12 cellular contexts compared by ENCODE assay signal in the genomic region with DNA sequence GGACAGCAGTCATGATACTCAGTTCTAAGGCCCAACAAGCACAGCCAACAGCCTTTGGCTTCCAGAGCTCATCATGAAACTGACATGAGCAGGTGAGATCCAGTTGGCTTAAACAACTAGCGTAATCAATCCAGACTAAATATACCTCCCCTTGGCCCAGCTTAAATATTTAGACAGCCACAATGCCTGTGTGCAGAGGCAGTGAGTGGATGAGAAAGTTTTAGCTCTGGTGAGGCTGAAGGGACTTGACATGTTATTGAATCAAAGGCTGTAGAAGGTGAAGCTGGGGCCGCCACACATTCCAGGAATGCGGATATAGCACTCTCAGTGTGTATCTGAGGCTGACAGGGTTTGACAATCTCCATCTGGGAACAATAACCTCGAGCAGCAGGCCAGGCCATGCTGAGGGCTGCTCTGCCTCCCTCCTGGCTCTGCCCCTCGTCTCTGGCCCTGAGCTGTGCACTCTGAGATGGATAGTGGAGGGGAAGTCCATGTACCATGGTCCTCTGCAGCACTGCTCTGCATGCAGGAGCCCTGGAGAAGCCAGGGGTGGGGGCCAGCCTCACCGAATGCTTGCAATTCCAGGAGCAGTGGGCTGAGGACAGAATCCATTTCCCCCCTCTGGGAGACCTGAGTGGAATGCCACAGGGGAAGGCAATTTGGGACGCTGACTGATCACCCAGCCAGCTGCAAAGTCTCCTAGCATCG. TPM values are rescaled to one million over a fixed set of nuclear protein-coding genes. Genes with fewer than 3 reads are reported as not detected.
DNase-seq lines count a peak whose midpoint lies in the region; ATAC-seq and TF ChIP-seq lines count a peak whose summit lies in the region.
"Had no signal": no experiment of that assay in that cellular context is flagged by ENCODE, and none has a peak within 500 bp of the region (broad histone marks: within the 10 kb centered on the region; RNA-seq: fewer than 3 reads in every experiment).

No MANE protein-coding gene starts in this region.

- intact Hi-C loops in naive thymus-derived CD4-positive, alpha-beta T cell (cut with micrococcal nuclease) = no loop called here
- intact Hi-C loops in activated T-helper 2 cell treated with anti-CD3 and anti-CD28 coated beads, Interferon-gamma antibody, Interleukin-2, Interleukin-4, amounts not matched to agents 10 μg/mL and 5 μg/mL and 100 μg/mL, durations not matched to agents 14 hours and 24 hours and 36 hours (cut with micrococcal nuclease) = no loop called here

- no peaks in the 10 kb centered on the region for H3K36me3 ChIP-seq in naive thymus-derived CD4-positive, alpha-beta T cell (ENCODE audit: control insufficient read depth in 2 of 3, insufficient read depth in 3 of 3, low read length in 3 of 3)

- CTCF ChIA-PET in RWPE1 (lab: Yijun Ruan, JAX) = interaction anchor here (0.6 kb wide), 2 partner anchors 13 to 1084 kb away, joined by 3 to 4 read pairs; no protein-coding TSS in a partner anchor
- CTCF ChIA-PET in naive thymus-derived CD4-positive, alpha-beta T cell (lab: Charles Lee) = no interaction called here

- no peaks in the 10 kb centered on the region for H3K27me3 Mint-ChIP-seq in naive thymus-derived CD4-positive, alpha-beta T cell
- H3K27me3 Mint-ChIP-seq in immature natural killer cell (ENCODE audit: low read depth in 3 of 3) = peaks cover 0 to 5% (median 4%) of the 10 kb centered on the region in 3 donors
- H3K27me3 Mint-ChIP-seq in activated T-helper 2 cell treated with anti-CD3 and anti-CD28 coated beads, Interferon-gamma antibody, Interleukin-2, Interleukin-4, amounts not matched to agents 10 μg/mL and 5 μg/mL and 100 μg/mL, durations not matched to agents 14 hours and 24 hours and 36 hours (ENCODE audit: low read depth) = no peaks in the 10 kb centered on the region

- DNase-seq in AG10803 (ENCODE audit: low read depth) = peak; percentile 76
- DNase-seq in RWPE1 (ENCODE audit: low spot score) = no peak
- DNase-seq in fibroblast of the conjunctiva (ENCODE audit: low read depth) = peak; percentile 13
- peak in 1 of 9 donors; percentile 0 for DNase-seq in naive thymus-derived CD4-positive, alpha-beta T cell
- DNase-seq in NCI-H187 treated with DMSO at 0.1 percent for 48 hours (lab: John Stamatoyannopoulos, UW) = no peak
- DNase-seq in NCI-H1092 (lab: John Stamatoyannopoulos, UW) = no peak
- no peak for DNase-seq in immature natural killer cell
- DNase-seq in activated T-helper 2 cell treated with anti-CD3 and anti-CD28 coated beads, Interferon-gamma antibody, Interleukin-2, Interleukin-4, amounts not matched to agents 10 μg/mL and 5 μg/mL and 100 μg/mL, durations not matched to agents 14 hours and 24 hours and 36 hours (ENCODE audit: low spot score) = no peak
- DNase-seq: natural killer cell, NCI-H345 had no signal

- ATAC-seq in naive thymus-derived CD4-positive, alpha-beta T cell = peak; percentile 18

- peak overlapping the region; percentile 68 for H3K27ac ChIP-seq in RWPE1
- no peak overlapping the region for H3K27ac ChIP-seq in naive thymus-derived CD4-positive, alpha-beta T cell (ENCODE audit: low read depth, low read length)

- H3K4me3 Mint-ChIP-seq in naive thymus-derived CD4-positive, alpha-beta T cell = peak overlapping the region in 4 of 10 donors; percentile 1 to 42 (median 8)
- no peak overlapping the region for H3K4me3 Mint-ChIP-seq in immature natural killer cell
- no peak overlapping the region for H3K4me3 Mint-ChIP-seq in activated T-helper 2 cell treated with anti-CD3 and anti-CD28 coated beads, Interferon-gamma antibody, Interleukin-2, Interleukin-4, amounts not matched to agents 10 μg/mL and 5 μg/mL and 100 μg/mL, durations not matched to agents 14 hours and 24 hours and 36 hours (ENCODE audit: low read depth)
- H3K4me3 Mint-ChIP-seq: natural killer cell; T-helper 1 cell treated with Interleukin-12 subunit alpha and Interleukin-12 subunit beta and Interleukin-4 antibody, amounts not matched to agents 30 μg/mL and 1 μg/mL, for 36 hours had no signal

- no peaks in the 10 kb centered on the region for H3K27me3 ChIP-seq in naive thymus-derived CD4-positive, alpha-beta T cell (ENCODE audit: control insufficient read depth in 2 of 2, insufficient read depth in 2 of 2, low read length in 2 of 2)

- H3K9me3 Mint-ChIP-seq in naive thymus-derived CD4-positive, alpha-beta T cell = peaks cover 0 to 9% (median 0%) of the 10 kb centered on the region in 11 donors
- peaks cover 0 to 2% (median 0%) of the 10 kb centered on the region in 6 donors for H3K9me3 Mint-ChIP-seq in immature natural killer cell
- peaks cover 9% of the 10 kb centered on the region for H3K9me3 Mint-ChIP-seq in activated T-helper 2 cell treated with anti-CD3 and anti-CD28 coated beads, Interferon-gamma antibody, Interleukin-2, Interleukin-4, amounts not matched to agents 10 μg/mL and 5 μg/mL and 100 μg/mL, durations not matched to agents 14 hours and 24 hours and 36 hours

- TF ChIP-seq CTCF in AG10803 (conservative IDR thresholded peaks at IDR 0.05; ENCODE audit: low read length) (no peak), RWPE1 (conservative IDR thresholded peaks at IDR 0.05; ENCODE audit: low read depth) (no peak)

- H3K4me1 Mint-ChIP-seq in naive thymus-derived CD4-positive, alpha-beta T cell = peaks cover 9 to 34% (median 24%) of the 10 kb centered on the region in 7 donors
- H3K4me1 Mint-ChIP-seq in immature natural killer cell = no peaks in the 10 kb centered on the region
- peaks cover 12% of the 10 kb centered on the region for H3K4me1 Mint-ChIP-seq in activated T-helper 2 cell treated with anti-CD3 and anti-CD28 coated beads, Interferon-gamma antibody, Interleukin-2, Interleukin-4, amounts not matched to agents 10 μg/mL and 5 μg/mL and 100 μg/mL, durations not matched to agents 14 hours and 24 hours and 36 hours (ENCODE audit: low read depth)
- H3K4me1 Mint-ChIP-seq: natural killer cell had no signal

- H3K36me3 Mint-ChIP-seq in naive thymus-derived CD4-positive, alpha-beta T cell = peaks cover 0 to 2% (median 0%) of the 10 kb centered on the region in 5 donors
- no peaks in the 10 kb centered on the region for H3K36me3 Mint-ChIP-seq in immature natural killer cell
- H3K36me3 Mint-ChIP-seq in activated T-helper 2 cell treated with anti-CD3 and anti-CD28 coated beads, Interferon-gamma antibody, Interleukin-2, Interleukin-4, amounts not matched to agents 10 μg/mL and 5 μg/mL and 100 μg/mL, durations not matched to agents 14 hours and 24 hours and 36 hours (ENCODE audit: low read depth) = no peaks in the 10 kb centered on the region
- H3K36me3 Mint-ChIP-seq: natural killer cell had no signal

- peaks cover 0 to 5% of the 10 kb centered on the region in 2 donors for H3K4me1 ChIP-seq in naive thymus-derived CD4-positive, alpha-beta T cell (ENCODE audit: control insufficient read depth in 2 of 2, insufficient read depth in 2 of 2, low read length in 2 of 2)

- peak overlapping the region in 2 of 9 donors; percentile 7 to 32 for H3K27ac Mint-ChIP-seq in naive thymus-derived CD4-positive, alpha-beta T cell
- H3K27ac Mint-ChIP-seq in immature natural killer cell = no peak overlapping the region
- H3K27ac Mint-ChIP-seq in activated T-helper 2 cell treated with anti-CD3 and anti-CD28 coated beads, Interferon-gamma antibody, Interleukin-2, Interleukin-4, amounts not matched to agents 10 μg/mL and 5 μg/mL and 100 μg/mL, durations not matched to agents 14 hours and 24 hours and 36 hours = no peak overlapping the region
- H3K27ac Mint-ChIP-seq: natural killer cell; T-helper 1 cell treated with Interleukin-12 subunit alpha and Interleukin-12 subunit beta and Interleukin-4 antibody, amounts not matched to agents 30 μg/mL and 1 μg/mL, for 36 hours had no signal

- no peak overlapping the region for H3K4me3 ChIP-seq in AG10803 (ENCODE audit: low read length)
- H3K4me3 ChIP-seq in naive thymus-derived CD4-positive, alpha-beta T cell (ENCODE audit: low read length) = no peak overlapping the region

- no peaks in the 10 kb centered on the region for H3K9me3 ChIP-seq in naive thymus-derived CD4-positive, alpha-beta T cell (ENCODE audit: control insufficient read depth in 2 of 3, low read length in 3 of 3)

- POLR2A ChIA-PET in RWPE1 (lab: Yijun Ruan, JAX; ENCODE audit: low non-redundant PET) = no interaction called here
- POLR2A ChIA-PET in naive thymus-derived CD4-positive, alpha-beta T cell (lab: Charles Lee) = no interaction called here

RNA-seq across cellular contexts. Expression of a gene that starts 37.4 kb away (rescaled TPM):
- total RNA-seq in naive thymus-derived CD4-positive, alpha-beta T cell = under 1 TPM in 1 of 5 experiments, not detected in 4; 0.41 TPM
- under 1 TPM in 1 of 2 donors, not detected in 1; 0.11 TPM for polyA plus RNA-seq in naive thymus-derived CD4-positive, alpha-beta T cell
- polyA plus RNA-seq in immature natural killer cell = under 1 TPM in 1 of 3 donors, not detected in 2; 0.37 TPM
- 0.50 and 0.67 TPM in 2 replicates for total RNA-seq in activated T-helper 2 cell treated with anti-CD3 and anti-CD28 coated beads, Interferon-gamma antibody, Interleukin-2, Interleukin-4, amounts not matched to agents 10 μg/mL and 5 μg/mL and 100 μg/mL, durations not matched to agents 14 hours and 24 hours and 36 hours
- total RNA-seq: endothelial cell of umbilical vein, natural killer cell had no signal

Comparison
In these comparisons a context has a peak if more than half of its experiments do, and no peak if none do; other contexts are left out.
1. DNase-seq: peak in AG10803 (single experiment) and fibroblast of the conjunctiva (single experiment); none in RWPE1 (single experiment), NCI-H187 treated with DMSO at 0.1 percent for 48 hours (single experiment), NCI-H1092 (single experiment), immature natural killer cell (0 of 3) and activated T-helper 2 cell treated with anti-CD3 and anti-CD28 coated beads, Interferon-gamma antibody, Interleukin-2, Interleukin-4, amounts not matched to agents 10 μg/mL and 5 μg/mL and 100 μg/mL, durations not matched to agents 14 hours and 24 hours and 36 hours (single experiment).